In the genomic region with DNA sequence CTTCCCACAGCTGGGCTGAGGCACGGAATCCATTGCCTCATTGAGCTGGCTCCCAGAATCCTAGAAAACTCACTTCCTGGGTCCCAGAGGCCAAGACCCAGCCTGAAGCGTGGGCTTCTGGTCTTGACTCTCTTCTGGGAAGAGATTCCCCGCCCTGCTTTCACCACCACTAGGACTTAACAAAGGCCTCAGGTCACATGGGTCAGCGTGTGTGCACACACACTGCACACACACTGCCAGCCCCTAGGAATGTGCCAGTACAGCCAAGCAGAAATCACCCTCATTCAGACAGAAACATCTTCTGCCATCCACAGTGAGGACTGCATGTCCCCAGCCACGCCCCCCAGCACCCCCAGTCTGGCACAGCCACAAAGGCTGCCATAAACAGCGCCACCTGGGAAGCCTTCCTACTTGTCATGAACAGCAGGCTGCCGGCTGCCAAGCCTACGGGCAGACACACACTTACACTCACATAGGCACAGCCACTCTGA, we compare ENCODE assay signal across 1 cellular context.
TF ChIP-seq lines count a peak whose summit lies in the region.

No MANE protein-coding gene starts in this region.

TF ChIP-seq in HepG2, 621 proteins besides CTCF, POLR2A, EP300 and RAD21 (continued from another document):
- TF ChIP-seq, protein P1, sequence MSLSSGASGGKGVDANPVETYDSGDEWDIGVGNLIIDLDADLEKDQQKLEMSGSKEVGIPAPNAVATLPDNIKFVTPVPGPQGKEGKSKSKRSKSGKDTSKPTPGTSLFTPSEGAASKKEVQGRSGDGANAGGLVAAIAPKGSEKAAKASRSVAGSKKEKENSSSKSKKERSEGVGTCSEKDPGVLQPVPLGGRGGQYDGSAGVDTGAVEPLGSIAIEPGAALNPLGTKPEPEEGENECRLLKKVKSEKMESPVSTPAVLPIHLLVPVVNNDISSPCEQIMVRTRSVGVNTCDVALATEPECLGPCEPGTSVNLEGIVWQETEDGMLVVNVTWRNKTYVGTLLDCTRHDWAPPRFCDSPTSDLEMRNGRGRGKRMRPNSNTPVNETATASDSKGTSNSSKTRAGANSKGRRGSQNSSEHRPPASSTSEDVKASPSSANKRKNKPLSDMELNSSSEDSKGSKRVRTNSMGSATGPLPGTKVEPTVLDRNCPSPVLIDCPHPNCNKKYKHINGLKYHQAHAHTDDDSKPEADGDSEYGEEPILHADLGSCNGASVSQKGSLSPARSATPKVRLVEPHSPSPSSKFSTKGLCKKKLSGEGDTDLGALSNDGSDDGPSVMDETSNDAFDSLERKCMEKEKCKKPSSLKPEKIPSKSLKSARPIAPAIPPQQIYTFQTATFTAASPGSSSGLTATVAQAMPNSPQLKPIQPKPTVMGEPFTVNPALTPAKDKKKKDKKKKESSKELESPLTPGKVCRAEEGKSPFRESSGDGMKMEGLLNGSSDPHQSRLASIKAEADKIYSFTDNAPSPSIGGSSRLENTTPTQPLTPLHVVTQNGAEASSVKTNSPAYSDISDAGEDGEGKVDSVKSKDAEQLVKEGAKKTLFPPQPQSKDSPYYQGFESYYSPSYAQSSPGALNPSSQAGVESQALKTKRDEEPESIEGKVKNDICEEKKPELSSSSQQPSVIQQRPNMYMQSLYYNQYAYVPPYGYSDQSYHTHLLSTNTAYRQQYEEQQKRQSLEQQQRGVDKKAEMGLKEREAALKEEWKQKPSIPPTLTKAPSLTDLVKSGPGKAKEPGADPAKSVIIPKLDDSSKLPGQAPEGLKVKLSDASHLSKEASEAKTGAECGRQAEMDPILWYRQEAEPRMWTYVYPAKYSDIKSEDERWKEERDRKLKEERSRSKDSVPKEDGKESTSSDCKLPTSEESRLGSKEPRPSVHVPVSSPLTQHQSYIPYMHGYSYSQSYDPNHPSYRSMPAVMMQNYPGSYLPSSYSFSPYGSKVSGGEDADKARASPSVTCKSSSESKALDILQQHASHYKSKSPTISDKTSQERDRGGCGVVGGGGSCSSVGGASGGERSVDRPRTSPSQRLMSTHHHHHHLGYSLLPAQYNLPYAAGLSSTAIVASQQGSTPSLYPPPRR (CRISPR knock-in tag; IDR thresholded peaks at IDR 0.05; ENCODE audit: borderline replicate concordance), result 0 out of 2 replicates have a peak, but pooled peaks have one; percentile 19
- TF ChIP-seq ZC3H13 (CRISPR knock-in tag; IDR thresholded peaks at IDR 0.05) (0 out of 2 replicates have a peak, but pooled peaks have one; percentile 55), NR2F2 (IDR thresholded peaks at IDR 0.05; ENCODE audit: borderline replicate concordance, low read depth) (no peak), ZNF780A (CRISPR knock-in tag; IDR thresholded peaks at IDR 0.05) (no peak), ZFX (CRISPR knock-in tag; IDR thresholded peaks at IDR 0.05; ENCODE audit: low read depth) (0 out of 2 replicates have a peak, but pooled peaks have one; percentile 19), HNRNPL (IDR thresholded peaks at IDR 0.05; ENCODE audit: low read depth, low read length) (0 out of 2 replicates have a peak, but pooled peaks have one; percentile 57), ATF7 (IDR thresholded peaks at IDR 0.05) (no peak), ATF7 (CRISPR knock-in tag; IDR thresholded peaks at IDR 0.05) (peak; percentile 44; the same call in 1 of the 2 replicates), ZMAT3 (CRISPR knock-in tag; conservative IDR thresholded peaks at IDR 0.05) (no peak), ZFP82 (CRISPR knock-in tag; IDR thresholded peaks at IDR 0.05; ENCODE audit: borderline replicate concordance) (no peak)
